In genomic region chr9:97013151-97014132, GRCh38 we compare ENCODE assay signal across 8 cellular contexts. TPM values are rescaled to one million over a fixed set of nuclear protein-coding genes. Genes with fewer than 3 reads are reported as not detected.
A peak's percentile ranks its signal among the peaks of the same experiment; 100 is the strongest.
DNase-seq lines count a peak whose midpoint lies in the region; ATAC-seq and TF ChIP-seq lines count a peak whose summit lies in the region.
"Not testable (repeated sequence)": the region's sequence is repeated elsewhere in the genome, so short reads cannot be mapped to it uniquely, and the experiment has no call there.

No MANE protein-coding gene starts in this region.

- not testable (repeated sequence) for H3K27me3 Mint-ChIP-seq in activated CD4-positive, alpha-beta T cell treated with anti-CD3 and anti-CD28 coated beads for 36 hours

- H3K4me3 Mint-ChIP-seq in activated CD4-positive, alpha-beta T cell treated with anti-CD3 and anti-CD28 coated beads for 36 hours = peak overlapping the region; percentile 84

- ATAC-seq in GM19043 (IDR thresholded peaks at IDR 0.05; ENCODE audit: low read depth, unreplicated experiment) (peak; percentile 76), HG03354 (IDR thresholded peaks at IDR 0.05; ENCODE audit: poor library complexity, severe bottlenecking, unreplicated experiment) (peak; percentile 91)
- ATAC-seq in activated CD4-positive, alpha-beta T cell treated with anti-CD3 and anti-CD28 coated beads for 36 hours = peak; percentile 97

- H3K4me3 ChIP-seq in AG10803 (ENCODE audit: low read length) = peak overlapping the region; percentile 65
- peak overlapping the region; percentile 72 for H3K4me3 ChIP-seq in choroid plexus epithelial cell (ENCODE audit: low read depth, low read length)

- CTCF ChIA-PET in activated CD4-positive, alpha-beta T cell treated with anti-CD3 and anti-CD28 coated beads for 36 hours (lab: Charles Lee) = interaction anchor here (0.5 kb wide), 1 partner anchor 27 kb away, joined by 3 read pairs; no protein-coding TSS in a partner anchor

- not testable (repeated sequence) for TF ChIP-seq CTCF in AG10803 (conservative IDR thresholded peaks at IDR 0.05; ENCODE audit: low read length); choroid plexus epithelial cell (conservative IDR thresholded peaks at IDR 0.05; ENCODE audit: low read depth, low read length)

- H3K27ac Mint-ChIP-seq in activated CD4-positive, alpha-beta T cell treated with anti-CD3 and anti-CD28 coated beads for 36 hours = peak overlapping the region; percentile 93

- H3K36me3 Mint-ChIP-seq in activated CD4-positive, alpha-beta T cell treated with anti-CD3 and anti-CD28 coated beads for 36 hours (ENCODE audit: low read depth) = not testable (repeated sequence)

- POLR2A ChIA-PET in activated CD4-positive, alpha-beta T cell treated with anti-CD3 and anti-CD28 coated beads for 36 hours (lab: Charles Lee) = not testable (repeated sequence)

- H3K4me1 Mint-ChIP-seq in activated CD4-positive, alpha-beta T cell treated with anti-CD3 and anti-CD28 coated beads for 36 hours = peaks cover 12% of the 10 kb centered on the region

- not testable (repeated sequence) for H3K9me3 Mint-ChIP-seq in activated CD4-positive, alpha-beta T cell treated with anti-CD3 and anti-CD28 coated beads for 36 hours (ENCODE audit: low read depth)

- peak; percentile 65 for DNase-seq in AG10803 (ENCODE audit: low read depth)
- DNase-seq in NCI-H460 (ENCODE audit: extremely low read depth, low read depth) = peak; percentile 62
- peak; percentile 82 for DNase-seq in activated CD4-positive, alpha-beta T cell treated with anti-CD3 and anti-CD28 coated beads for 36 hours
- peak; percentile 63 for DNase-seq in choroid plexus epithelial cell (ENCODE audit: low read depth)
- peak; percentile 49 for DNase-seq in kidney glomerular epithelial cell (lab: John Stamatoyannopoulos, UW)
- peak; percentile 50 to 65 for DNase-seq in stimulated activated CD4-positive, alpha-beta T cell treated with anti-CD3 and anti-CD28 coated beads, Interleukin-15, amount 100 ng/mL, for 48 hours (ENCODE audit: low read depth in 2 of 2)

- intact Hi-C loops in activated CD4-positive, alpha-beta T cell treated with anti-CD3 and anti-CD28 coated beads for 36 hours (cut with DNase I, micrococcal nuclease) = loop anchor here in 1 of 2 experiments (2.0 to 10.0 kb wide), 4 partner anchors 25 to 621 kb away; partner anchors contain the start of genes CTSV, NCBP1, TDRD7 and TSTD2

RNA-seq across cellular contexts. Expression of gene CTSV, which starts 25.5 kb away (rescaled TPM):
- 2.2 and 2.8 TPM in 2 replicates for total RNA-seq in NCI-H460 (2014; rRNA removed; shearing (Covaris generic))
- polyA plus RNA-seq in NCI-H460 (2014; cell fraction: nucleus; rRNA removed) = 0.38 and 4.6 TPM in 2 replicates
- total RNA-seq in activated CD4-positive, alpha-beta T cell treated with anti-CD3 and anti-CD28 coated beads for 36 hours = under 1 TPM; 0.71 to 0.74 TPM

Comparison
In these comparisons a context has a peak if more than half of its experiments do, and no peak if none do; other contexts are left out.
1. Peak in every context shown above with its lines: DNase-seq, ATAC-seq and H3K4me3 ChIP-seq.